Comparison of ENCODE assay signal across 8 cellular contexts in the genomic region with DNA sequence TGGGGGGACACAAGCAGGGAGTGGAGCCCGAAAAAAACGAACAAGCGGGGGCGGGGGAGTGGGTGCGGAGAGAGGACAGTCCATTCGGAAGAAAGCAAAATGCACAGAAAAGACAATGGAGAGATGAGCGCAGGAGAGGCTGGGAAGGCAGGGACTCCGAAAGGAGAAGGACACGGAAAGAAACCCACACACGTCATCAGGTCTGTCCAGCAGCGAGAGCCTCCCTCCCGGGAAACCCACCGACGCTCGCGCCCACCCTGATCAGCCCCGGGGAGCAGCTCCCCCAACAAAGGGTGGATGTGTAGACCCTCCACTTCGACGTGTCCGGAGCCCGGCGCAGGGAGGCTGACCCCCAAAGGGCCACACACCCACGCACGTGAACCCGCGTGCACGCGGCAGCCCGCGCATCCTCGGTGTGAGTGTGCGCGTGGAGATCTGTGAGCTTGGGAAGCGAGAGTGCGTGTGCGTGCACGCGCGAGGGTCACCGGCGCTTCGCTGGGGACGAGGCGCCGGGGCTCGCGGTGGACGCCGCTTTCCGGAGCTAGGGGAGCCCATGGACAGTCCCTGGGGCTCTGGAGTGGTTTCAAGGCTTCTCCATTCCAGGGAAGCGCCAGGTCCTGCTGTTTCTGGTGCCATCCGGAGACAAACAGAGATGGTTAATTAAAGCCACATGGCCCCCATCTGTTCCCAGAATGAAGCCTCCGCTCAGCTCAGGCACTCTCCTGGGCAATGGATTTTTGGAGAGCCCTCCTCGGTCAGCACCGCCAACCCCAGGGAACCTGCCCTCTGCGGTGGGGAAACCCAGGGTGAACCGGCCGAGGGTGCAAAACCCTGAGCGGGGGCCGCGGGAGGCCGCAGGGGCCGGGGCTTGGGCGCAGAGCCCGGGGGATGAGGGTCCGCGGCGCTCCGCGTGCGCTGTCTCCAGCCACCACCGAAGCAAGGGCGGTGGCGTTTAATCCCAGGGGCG. TPM values are rescaled to one million over a fixed set of nuclear protein-coding genes. Genes with fewer than 3 reads are reported as not detected.
A peak's percentile ranks its signal among the peaks of the same experiment; 100 is the strongest.
DNase-seq lines count a peak whose midpoint lies in the region; ATAC-seq and TF ChIP-seq lines count a peak whose summit lies in the region.

No MANE protein-coding gene starts in this region.

- ATAC-seq in right lobe of liver (peak in 2 of 4 donors; percentile 5 to 10), HG02852 (IDR thresholded peaks at IDR 0.05; ENCODE audit: unreplicated experiment) (no peak)

- H3K9ac ChIP-seq in ES-I3 (ENCODE audit: low read depth, low read length): peak overlapping the region; percentile 61

- DNase-seq in NCI-H2227 treated with DMSO at 0.1 percent for 48 hours (lab: John Stamatoyannopoulos, UW) (peak; percentile 50), choroid plexus epithelial cell (ENCODE audit: low read depth) (peak; percentile 49), right lobe of liver (peak in 1 of 3 donors; percentile 23), type B pancreatic cell (ENCODE audit: extremely low spot score, unreplicated experiment) (peak; percentile 72), SHP77 (lab: John Stamatoyannopoulos, UW) (no peak), T-helper 9 cell (no peak)

- peaks cover 5% of the 10 kb centered on the region; the same call in 1 of the 2 replicates for H3K4me1 ChIP-seq in ES-I3 (ENCODE audit: insufficient read depth, low read length)
- peaks cover 0 to 24% (median 5%) of the 10 kb centered on the region in 4 donors for H3K4me1 ChIP-seq in right lobe of liver

- no peaks in the 10 kb centered on the region for H3K9me3 ChIP-seq in ES-I3 (ENCODE audit: control insufficient read depth, insufficient read depth, low read length)
- no peaks in the 10 kb centered on the region for H3K9me3 ChIP-seq in right lobe of liver

- peak overlapping the region; percentile 91 for H3K27ac Mint-ChIP-seq in type B pancreatic cell

- peak overlapping the region; percentile 90 for H3K4me3 ChIP-seq in choroid plexus epithelial cell (ENCODE audit: low read depth, low read length)
- peak overlapping the region; percentile 49 to 53 (median 49) for H3K4me3 ChIP-seq in right lobe of liver

- H3K36me3 ChIP-seq in ES-I3 (ENCODE audit: insufficient read depth, low read length) (no peaks in the 10 kb centered on the region), right lobe of liver (no peaks in the 10 kb centered on the region)

- intact Hi-C loops in right lobe of liver (cut with DNase I): loop anchor here in 1 of 2 donors (10.0 kb wide), 1 partner anchor 47 kb away; no protein-coding TSS in a partner anchor

- TF ChIP-seq CTCF in choroid plexus epithelial cell (conservative IDR thresholded peaks at IDR 0.05; ENCODE audit: low read depth, low read length): no peak
- no peak for TF ChIP-seq CTCF in right lobe of liver (IDR thresholded peaks at IDR 0.05)
- TF ChIP-seq CTCF in type B pancreatic cell (conservative IDR thresholded peaks at IDR 0.05): no peak

- 1% methylated on average over 13 of the region's 75 CpGs for WGBS in right lobe of liver (ENCODE audit: insufficient coverage, low coverage, low lambda C conversion rate, missing lambda C conversion rate)

- no peak for TF ChIP-seq POLR2A in right lobe of liver (IDR thresholded peaks at IDR 0.05)

- peak overlapping the region; percentile 96 for H3K4me3 Mint-ChIP-seq in type B pancreatic cell

- peaks cover 20% of the 10 kb centered on the region for H3K36me3 Mint-ChIP-seq in type B pancreatic cell

- peaks cover 0 to 3% of the 10 kb centered on the region in 2 donors for H3K27me3 ChIP-seq in right lobe of liver

- peak overlapping the region in 2 of 3 donors; percentile 6 to 60 for H3K27ac ChIP-seq in right lobe of liver

- H3K9me3 Mint-ChIP-seq in type B pancreatic cell: no peaks in the 10 kb centered on the region

- peaks cover 43% of the 10 kb centered on the region for H3K4me1 Mint-ChIP-seq in type B pancreatic cell (ENCODE audit: unreplicated experiment)

- peaks cover 42% of the 10 kb centered on the region for H3K27me3 Mint-ChIP-seq in type B pancreatic cell

RNA-seq across cellular contexts. Expression of gene LAMB1, which starts 0.9 kb away (rescaled TPM):
- 10 to 100 TPM; 14.9 to 61.0 (median 28.9) TPM for total RNA-seq in right lobe of liver
- 141 and 226 TPM in 2 replicates for total RNA-seq in type B pancreatic cell (ENCODE audit: low replicate concordance)

Comparison
In these comparisons a context has a peak if more than half of its experiments do, and no peak if none do; other contexts are left out.
1. DNase-seq: peak in NCI-H2227 treated with DMSO at 0.1 percent for 48 hours (single experiment), choroid plexus epithelial cell (single experiment) and type B pancreatic cell (single experiment); none in SHP77 (0 of 2) and T-helper 9 cell (single experiment).